15 cellular contexts compared by ENCODE assay signal in genomic region chr1:16618719-16619118, GRCh38. TPM values are rescaled to one million over a fixed set of nuclear protein-coding genes. Genes with fewer than 3 reads are reported as not detected.
DNase-seq lines count a peak whose midpoint lies in the region; ATAC-seq and TF ChIP-seq lines count a peak whose summit lies in the region.
"Had no signal": no experiment of that assay in that cellular context is flagged by ENCODE, and none has a peak within 500 bp of the region (broad histone marks: within the 10 kb centered on the region; RNA-seq: fewer than 3 reads in every experiment).

No MANE protein-coding gene starts in this region.

- peak overlapping the region; percentile 43 for H3K56ac ChIP-seq in mesendoderm (ENCODE audit: low read length)

- WGBS in mesendoderm (ENCODE audit: extremely low coverage, insufficient coverage, low lambda C conversion rate) = no CpG with 5 or more reads among the region's 15 CpGs

- no peaks in the 10 kb centered on the region for H3K27me3 Mint-ChIP-seq in activated naive CD4-positive, alpha-beta T cell treated with anti-CD3 and anti-CD28 coated beads for 36 hours (ENCODE audit: low read depth)
- no peaks in the 10 kb centered on the region for H3K27me3 Mint-ChIP-seq in activated naive CD8-positive, alpha-beta T cell treated with anti-CD3 and anti-CD28 coated beads for 36 hours
- H3K27me3 Mint-ChIP-seq: dendritic cell treated with granulocyte-macrophage colony-stimulating factor and Interleukin-4, amounts not matched to agents 40 ng/mL and 50 ng/mL, for 4 days; memory B cell had no signal

- no peaks in the 10 kb centered on the region for H3K4me1 ChIP-seq in mesendoderm (ENCODE audit: control insufficient read depth, low read depth, low read length)
- H3K4me1 ChIP-seq in upper lobe of right lung = peaks cover 3% of the 10 kb centered on the region

- no peak overlapping the region for H3K27ac Mint-ChIP-seq in activated naive CD4-positive, alpha-beta T cell treated with anti-CD3 and anti-CD28 coated beads, Interleukin-2, amount 50 U/mL, for 72 hours
- no peak overlapping the region for H3K27ac Mint-ChIP-seq in activated naive CD4-positive, alpha-beta T cell treated with anti-CD3 and anti-CD28 coated beads for 36 hours
- H3K27ac Mint-ChIP-seq in activated naive CD8-positive, alpha-beta T cell treated with anti-CD3 and anti-CD28 coated beads for 36 hours = no peak overlapping the region
- H3K27ac Mint-ChIP-seq: dendritic cell treated with granulocyte-macrophage colony-stimulating factor and Interleukin-4, amounts not matched to agents 40 ng/mL and 50 ng/mL, for 4 days; memory B cell had no signal

- H4K8ac ChIP-seq in mesendoderm (ENCODE audit: low read depth, low read length) = no peak overlapping the region

- no peaks in the 10 kb centered on the region for H3K4me1 Mint-ChIP-seq in activated naive CD4-positive, alpha-beta T cell treated with anti-CD3 and anti-CD28 coated beads for 36 hours (ENCODE audit: low read depth)
- no peaks in the 10 kb centered on the region for H3K4me1 Mint-ChIP-seq in activated naive CD8-positive, alpha-beta T cell treated with anti-CD3 and anti-CD28 coated beads for 36 hours
- H3K4me1 Mint-ChIP-seq: memory B cell had no signal

- no peaks in the 10 kb centered on the region for H3K27me3 ChIP-seq in dorsolateral prefrontal cortex
- H3K27me3 ChIP-seq in mesendoderm (ENCODE audit: insufficient read depth, low read length, poor library complexity) = peaks cover 3% of the 10 kb centered on the region
- H3K27me3 ChIP-seq in upper lobe of right lung = no peaks in the 10 kb centered on the region

- no peak overlapping the region for H3K4me2 ChIP-seq in mesendoderm (ENCODE audit: low read length)

- no peaks in the 10 kb centered on the region for H3K9me3 Mint-ChIP-seq in activated naive CD4-positive, alpha-beta T cell treated with anti-CD3 and anti-CD28 coated beads, Interleukin-2, amount 50 U/mL, for 72 hours
- no peaks in the 10 kb centered on the region for H3K9me3 Mint-ChIP-seq in activated naive CD4-positive, alpha-beta T cell treated with anti-CD3 and anti-CD28 coated beads for 36 hours
- no peaks in the 10 kb centered on the region for H3K9me3 Mint-ChIP-seq in activated naive CD8-positive, alpha-beta T cell treated with anti-CD3 and anti-CD28 coated beads for 36 hours
- H3K9me3 Mint-ChIP-seq: dendritic cell treated with granulocyte-macrophage colony-stimulating factor and Interleukin-4, amounts not matched to agents 40 ng/mL and 50 ng/mL, for 4 days; memory B cell had no signal

- ATAC-seq in activated naive CD4-positive, alpha-beta T cell treated with anti-CD3 and anti-CD28 coated beads, Interleukin-2, amount 50 U/mL, for 72 hours = no peak
- no peak for ATAC-seq in upper lobe of right lung
- ATAC-seq in HG02973 (IDR thresholded peaks at IDR 0.05; ENCODE audit: unreplicated experiment) = no peak
- ATAC-seq in GM21360 (IDR thresholded peaks at IDR 0.05; ENCODE audit: unreplicated experiment) = no peak

- peak overlapping the region; percentile 17 for H3K9ac ChIP-seq in mesendoderm (ENCODE audit: low read length)

- H2BK5ac ChIP-seq in mesendoderm (ENCODE audit: low read length) = no peak overlapping the region

- H3K4me3 Mint-ChIP-seq in activated naive CD4-positive, alpha-beta T cell treated with anti-CD3 and anti-CD28 coated beads for 36 hours = no peak overlapping the region
- H3K4me3 Mint-ChIP-seq in activated naive CD8-positive, alpha-beta T cell treated with anti-CD3 and anti-CD28 coated beads for 36 hours = no peak overlapping the region
- H3K4me3 Mint-ChIP-seq: dendritic cell treated with granulocyte-macrophage colony-stimulating factor and Interleukin-4, amounts not matched to agents 40 ng/mL and 50 ng/mL, for 4 days; memory B cell had no signal

- H3K23ac ChIP-seq in mesendoderm (ENCODE audit: low read length) = no peak overlapping the region

- TF ChIP-seq CTCF in dorsolateral prefrontal cortex (IDR thresholded peaks at IDR 0.05 in 54 of 56, conservative IDR thresholded peaks at IDR 0.05 in 2 of 56; ENCODE audit: low read depth in 1 of 56, partially characterized antibody in 56 of 56) (peak in 10 of 56 donors; percentile 4 to 55 (median 21)), upper lobe of right lung (IDR thresholded peaks at IDR 0.05) (no peak)

- H2AK5ac ChIP-seq in mesendoderm (ENCODE audit: low read length) = no peak overlapping the region

- no peaks in the 10 kb centered on the region for H3K36me3 Mint-ChIP-seq in activated naive CD4-positive, alpha-beta T cell treated with anti-CD3 and anti-CD28 coated beads, Interleukin-2, amount 50 U/mL, for 72 hours
- no peaks in the 10 kb centered on the region for H3K36me3 Mint-ChIP-seq in activated naive CD4-positive, alpha-beta T cell treated with anti-CD3 and anti-CD28 coated beads for 36 hours (ENCODE audit: low read depth)
- H3K36me3 Mint-ChIP-seq in activated naive CD8-positive, alpha-beta T cell treated with anti-CD3 and anti-CD28 coated beads for 36 hours = no peaks in the 10 kb centered on the region
- H3K36me3 Mint-ChIP-seq: memory B cell had no signal

- H3K36me3 ChIP-seq in mesendoderm (ENCODE audit: control insufficient read depth, insufficient read depth, low read length) (no peaks in the 10 kb centered on the region), upper lobe of right lung (peaks cover 42% of the 10 kb centered on the region)

- no peak overlapping the region for H4K5ac ChIP-seq in mesendoderm (ENCODE audit: low read length)

- no peak overlapping the region for H3K4ac ChIP-seq in mesendoderm (ENCODE audit: low read depth, low read length)

- CTCF ChIA-PET in activated naive CD4-positive, alpha-beta T cell treated with anti-CD3 and anti-CD28 coated beads for 36 hours (lab: Charles Lee) = interaction anchor here (1.5 kb wide), 1 partner anchor 333 kb away, joined by 8 read pairs; no protein-coding TSS in a partner anchor

- no peak overlapping the region for H3K18ac ChIP-seq in mesendoderm (ENCODE audit: low read length)

- H3K79me1 ChIP-seq in mesendoderm (ENCODE audit: low read length) = no peaks in the 10 kb centered on the region

- DNase-seq in activated naive CD4-positive, alpha-beta T cell treated with anti-CD3 and anti-CD28 coated beads, Interleukin-2, amount 50 U/mL, for 72 hours (ENCODE audit: low spot score in 2 of 2) = peak; percentile 14 to 61
- DNase-seq in activated naive CD4-positive, alpha-beta T cell treated with anti-CD3 and anti-CD28 coated beads for 36 hours = no peak
- DNase-seq in dorsolateral prefrontal cortex (peak in 6 of 10 donors; percentile 30 to 81 (median 46)), mesendoderm (peak; percentile 71), upper lobe of right lung (peak; percentile 71)
- no peak for DNase-seq in activated naive CD8-positive, alpha-beta T cell treated with anti-CD3 and anti-CD28 coated beads for 36 hours
- DNase-seq: KBM-7, NCI-H2081 had no signal

- H3K27ac ChIP-seq in dorsolateral prefrontal cortex (peak overlapping the region in 31 of 59 donors; percentile 0 to 69 (median 22)), mesendoderm (ENCODE audit: low read depth, low read length) (no peak overlapping the region), upper lobe of right lung (no peak overlapping the region)
- H3K27ac ChIP-seq: C4-2B had no signal

- H2BK15ac ChIP-seq in mesendoderm (replicated peaks; ENCODE audit: low read depth) = no peak overlapping the region

- H3K79me2 ChIP-seq in mesendoderm (ENCODE audit: control insufficient read depth, insufficient read depth, low read length) = no peaks in the 10 kb centered on the region

- H3K9me3 ChIP-seq in upper lobe of right lung = no peaks in the 10 kb centered on the region

- intact Hi-C loops in activated naive CD4-positive, alpha-beta T cell treated with anti-CD3 and anti-CD28 coated beads for 36 hours (cut with micrococcal nuclease) = no loop called here
- intact Hi-C loops in dorsolateral prefrontal cortex (cut with DNase I) = no loop called here
- intact Hi-C loops in upper lobe of right lung (cut with DNase I) = no loop called here

- H2BK120ac ChIP-seq in mesendoderm (ENCODE audit: low read depth, low read length) = no peak overlapping the region

- H3K4me3 ChIP-seq in dorsolateral prefrontal cortex (peak overlapping the region in 19 of 59 donors; percentile 0 to 35 (median 12)), mesendoderm (ENCODE audit: low read length) (no peak overlapping the region), upper lobe of right lung (no peak overlapping the region)

RNA-seq across cellular contexts. Expression of gene NBPF1, which starts 5.4 kb away (rescaled TPM):
- 1 to 10 TPM; 6.2 to 6.5 TPM for total RNA-seq in activated naive CD4-positive, alpha-beta T cell treated with anti-CD3 and anti-CD28 coated beads, Interleukin-2, amount 50 U/mL, for 72 hours
- total RNA-seq in activated naive CD4-positive, alpha-beta T cell treated with anti-CD3 and anti-CD28 coated beads for 36 hours = 1 to 10 TPM; 1.6 to 1.9 TPM
- total RNA-seq in dorsolateral prefrontal cortex (10 to 100 TPM; 17.9 to 89.3 (median 52.9) TPM), upper lobe of right lung (31.2 TPM)
- polyA plus RNA-seq in mesendoderm (2013, experiment 1 of 2) = 10.4 TPM
- 10.7 TPM for polyA plus RNA-seq in mesendoderm (2013, experiment 2 of 2)
- 1 to 10 TPM; 5.5 to 5.6 TPM for total RNA-seq in activated naive CD8-positive, alpha-beta T cell treated with anti-CD3 and anti-CD28 coated beads for 36 hours

RNA-seq across cellular contexts. Expression of gene RNU1-3, which starts 48.0 kb away (rescaled TPM):
- total RNA-seq in activated naive CD4-positive, alpha-beta T cell treated with anti-CD3 and anti-CD28 coated beads, Interleukin-2, amount 50 U/mL, for 72 hours = 1,000 to 10,000 TPM; 1,082 to 1,722 TPM
- 1,000 to 10,000 TPM; 1,341 to 1,386 TPM for total RNA-seq in activated naive CD4-positive, alpha-beta T cell treated with anti-CD3 and anti-CD28 coated beads for 36 hours
- total RNA-seq in dorsolateral prefrontal cortex = over 10,000 TPM in 6 of 120 experiments, 1,000 to 10,000 TPM in 114; 2,235 to 12,697 (median 6,630) TPM
- not detected for polyA plus RNA-seq in mesendoderm (2013, experiment 1 of 2)
- polyA plus RNA-seq in mesendoderm (2013, experiment 2 of 2) = not detected
- total RNA-seq in upper lobe of right lung = 6,622 TPM
- 100 to 1,000 TPM; 874 to 961 TPM for total RNA-seq in activated naive CD8-positive, alpha-beta T cell treated with anti-CD3 and anti-CD28 coated beads for 36 hours
- total RNA-seq: fibroblast of villous mesenchyme, H4 had no signal

Comparison
In these comparisons a context has a peak if more than half of its experiments do, and no peak if none do; other contexts are left out.
1. DNase-seq: peak in activated naive CD4-positive, alpha-beta T cell treated with anti-CD3 and anti-CD28 coated beads, Interleukin-2, amount 50 U/mL, for 72 hours (2 of 2), dorsolateral prefrontal cortex (6 of 10), mesendoderm (single experiment) and upper lobe of right lung (single experiment); none in activated naive CD4-positive, alpha-beta T cell treated with anti-CD3 and anti-CD28 coated beads for 36 hours (single experiment) and activated naive CD8-positive, alpha-beta T cell treated with anti-CD3 and anti-CD28 coated beads for 36 hours (single experiment).
2. H3K27ac ChIP-seq: peak in dorsolateral prefrontal cortex (31 of 59); none in mesendoderm (single experiment) and upper lobe of right lung (single experiment).